ENCODE assay signal across 1 cellular context in the genomic region with DNA sequence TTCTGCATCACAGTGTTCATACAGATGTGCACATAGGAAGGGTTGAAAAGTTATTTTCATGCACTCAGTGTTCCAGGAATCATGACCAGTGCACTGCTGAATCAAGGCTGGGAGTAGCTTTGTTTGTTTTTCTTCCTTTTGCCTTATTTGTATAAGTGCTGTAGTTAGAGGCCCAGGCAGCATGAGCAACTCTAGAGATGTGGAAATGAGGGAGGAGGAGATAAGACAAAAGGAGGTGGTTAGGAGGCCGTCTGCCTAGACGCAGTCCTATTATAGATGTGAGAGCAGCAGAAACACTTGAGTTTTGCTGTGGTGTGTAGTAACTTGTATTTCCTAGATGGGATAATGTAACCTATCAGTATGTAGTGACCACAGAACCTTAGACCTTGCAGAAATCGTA.
TF ChIP-seq lines count a peak whose summit lies in the region.

No MANE protein-coding gene starts in this region.

TF ChIP-seq in HepG2, 621 proteins besides CTCF, POLR2A, EP300 and RAD21 (continued from another document):
- TF ChIP-seq, protein P1, sequence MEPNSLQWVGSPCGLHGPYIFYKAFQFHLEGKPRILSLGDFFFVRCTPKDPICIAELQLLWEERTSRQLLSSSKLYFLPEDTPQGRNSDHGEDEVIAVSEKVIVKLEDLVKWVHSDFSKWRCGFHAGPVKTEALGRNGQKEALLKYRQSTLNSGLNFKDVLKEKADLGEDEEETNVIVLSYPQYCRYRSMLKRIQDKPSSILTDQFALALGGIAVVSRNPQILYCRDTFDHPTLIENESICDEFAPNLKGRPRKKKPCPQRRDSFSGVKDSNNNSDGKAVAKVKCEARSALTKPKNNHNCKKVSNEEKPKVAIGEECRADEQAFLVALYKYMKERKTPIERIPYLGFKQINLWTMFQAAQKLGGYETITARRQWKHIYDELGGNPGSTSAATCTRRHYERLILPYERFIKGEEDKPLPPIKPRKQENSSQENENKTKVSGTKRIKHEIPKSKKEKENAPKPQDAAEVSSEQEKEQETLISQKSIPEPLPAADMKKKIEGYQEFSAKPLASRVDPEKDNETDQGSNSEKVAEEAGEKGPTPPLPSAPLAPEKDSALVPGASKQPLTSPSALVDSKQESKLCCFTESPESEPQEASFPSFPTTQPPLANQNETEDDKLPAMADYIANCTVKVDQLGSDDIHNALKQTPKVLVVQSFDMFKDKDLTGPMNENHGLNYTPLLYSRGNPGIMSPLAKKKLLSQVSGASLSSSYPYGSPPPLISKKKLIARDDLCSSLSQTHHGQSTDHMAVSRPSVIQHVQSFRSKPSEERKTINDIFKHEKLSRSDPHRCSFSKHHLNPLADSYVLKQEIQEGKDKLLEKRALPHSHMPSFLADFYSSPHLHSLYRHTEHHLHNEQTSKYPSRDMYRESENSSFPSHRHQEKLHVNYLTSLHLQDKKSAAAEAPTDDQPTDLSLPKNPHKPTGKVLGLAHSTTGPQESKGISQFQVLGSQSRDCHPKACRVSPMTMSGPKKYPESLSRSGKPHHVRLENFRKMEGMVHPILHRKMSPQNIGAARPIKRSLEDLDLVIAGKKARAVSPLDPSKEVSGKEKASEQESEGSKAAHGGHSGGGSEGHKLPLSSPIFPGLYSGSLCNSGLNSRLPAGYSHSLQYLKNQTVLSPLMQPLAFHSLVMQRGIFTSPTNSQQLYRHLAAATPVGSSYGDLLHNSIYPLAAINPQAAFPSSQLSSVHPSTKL (CRISPR knock-in tag; IDR thresholded peaks at IDR 0.05): peak; percentile 55
- TF ChIP-seq BCL6 (CRISPR knock-in tag; IDR thresholded peaks at IDR 0.05) (peak; percentile 53; the same call in 1 of the 2 replicates), YEATS4 (CRISPR knock-in tag; IDR thresholded peaks at IDR 0.05; ENCODE audit: borderline replicate concordance) (no peak), KDM6A (CRISPR knock-in tag; IDR thresholded peaks at IDR 0.05; ENCODE audit: low read depth) (0 out of 2 replicates have a peak, but pooled peaks have one; percentile 42), ZSCAN22 (CRISPR knock-in tag; IDR thresholded peaks at IDR 0.05) (no peak)
